21 cellular contexts compared by ENCODE assay signal in genomic region chr15:70555713-70556112, GRCh38.
"Had no signal": no experiment of that assay in that cellular context is flagged by ENCODE, and none has a peak within 500 bp of the region (broad histone marks: within the 10 kb centered on the region; RNA-seq: fewer than 3 reads in every experiment).

No MANE protein-coding gene starts in this region.

- H3K36me3 ChIP-seq: brain microvascular endothelial cell, right lobe of liver, spleen, thyroid gland had no signal

- H3K27me3 ChIP-seq: right lobe of liver, spleen, thyroid gland had no signal

- H3K9me3 ChIP-seq: mucosa of descending colon, psoas muscle, right lobe of liver, spleen, thyroid gland had no signal

- H3K4me1 ChIP-seq: right lobe of liver, thyroid gland had no signal

- DNase-seq: activated CD4-positive, alpha-beta memory T cell treated with anti-CD3 and anti-CD28 coated beads for 36 hours; activated CD4-positive, CD25-positive, alpha-beta regulatory T cell treated with anti-CD3 and anti-CD28 coated beads, Interleukin-2, amount 50 U/mL, for 72 hours; activated naive CD4-positive, alpha-beta T cell treated with anti-CD3 and anti-CD28 coated beads, Interleukin-2, amount 50 U/mL, for 16 hours; activated T-cell treated with anti-CD3 and anti-CD28 coated beads for 4 hours; brain microvascular endothelial cell; dermis blood vessel endothelial cell; erythroblast; immature natural killer cell; mammary epithelial cell; mucosa of descending colon; natural killer cell; occipital lobe; psoas muscle; spleen; stimulated activated CD4-positive, alpha-beta T cell treated with anti-CD3 and anti-CD28 coated beads, Interleukin-1b, Interleukin-23, amount 100 ng/mL, for 48 hours; SW 1271; thyroid gland had no signal

- H3K27ac ChIP-seq: brain microvascular endothelial cell, psoas muscle, right lobe of liver, spleen, thyroid gland had no signal

- H3K36me3 Mint-ChIP-seq: activated CD4-positive, alpha-beta memory T cell treated with anti-CD3 and anti-CD28 coated beads for 36 hours; immature natural killer cell; natural killer cell had no signal

- ATAC-seq: left lobe of liver, mucosa of descending colon, natural killer cell, psoas muscle, right lobe of liver had no signal

- H3K27ac Mint-ChIP-seq: activated CD4-positive, alpha-beta memory T cell treated with anti-CD3 and anti-CD28 coated beads for 36 hours; immature natural killer cell; natural killer cell; stimulated activated naive CD8-positive, alpha-beta T cell treated with anti-CD3 and anti-CD28 coated beads, Interleukin-15, Interleukin-2, amounts not matched to agents 100 ng/mL and 50 ng/mL, for 24 hours; T-helper 2 cell treated with Interferon-gamma antibody and Interleukin-4, amounts not matched to agents 5 μg/mL and 100 μg/mL, for 36 hours had no signal

- H3K4me3 Mint-ChIP-seq: activated CD4-positive, alpha-beta memory T cell treated with anti-CD3 and anti-CD28 coated beads for 36 hours; immature natural killer cell; natural killer cell; stimulated activated naive CD8-positive, alpha-beta T cell treated with anti-CD3 and anti-CD28 coated beads, Interleukin-15, Interleukin-2, amounts not matched to agents 100 ng/mL and 50 ng/mL, for 24 hours; T-helper 2 cell treated with Interferon-gamma antibody and Interleukin-4, amounts not matched to agents 5 μg/mL and 100 μg/mL, for 36 hours had no signal

- H3K9me3 Mint-ChIP-seq: immature natural killer cell; natural killer cell; stimulated activated naive CD8-positive, alpha-beta T cell treated with anti-CD3 and anti-CD28 coated beads, Interleukin-15, Interleukin-2, amounts not matched to agents 100 ng/mL and 50 ng/mL, for 24 hours; T-helper 2 cell treated with Interferon-gamma antibody and Interleukin-4, amounts not matched to agents 5 μg/mL and 100 μg/mL, for 36 hours had no signal

- H3K4me3 ChIP-seq: mucosa of descending colon, psoas muscle, right lobe of liver, spleen, thyroid gland had no signal

- H3K4me1 Mint-ChIP-seq: natural killer cell had no signal

- H3K27me3 Mint-ChIP-seq: activated CD4-positive, alpha-beta memory T cell treated with anti-CD3 and anti-CD28 coated beads for 36 hours; stimulated activated naive CD8-positive, alpha-beta T cell treated with anti-CD3 and anti-CD28 coated beads, Interleukin-15, Interleukin-2, amounts not matched to agents 100 ng/mL and 50 ng/mL, for 24 hours had no signal
